Comparison of ENCODE assay signal across 8 cellular contexts in genomic region chr3:71127463-71128243, GRCh38.
DNase-seq lines count a peak whose midpoint lies in the region; ATAC-seq and TF ChIP-seq lines count a peak whose summit lies in the region.

No MANE protein-coding gene starts in this region.

- H3K4me3 ChIP-seq in thymus (ENCODE audit: low read length) = peak overlapping the region; percentile 37

- TF ChIP-seq POLR2A in GM18505 (IDR thresholded peaks at IDR 0.05; ENCODE audit: borderline replicate concordance, extremely low read depth, insufficient read depth, insufficient read length) = no peak

- peak; percentile 50 for DNase-seq in activated T-cell treated with anti-CD3 and anti-CD28 coated beads for 24 hours (ENCODE audit: low read depth)
- DNase-seq in activated T-cell treated with anti-CD3 and anti-CD28 coated beads, Interleukin-2, amount 50 U/mL, for 48 hours = no peak
- DNase-seq in left colon = no peak
- DNase-seq in GOT3 (lab: John Stamatoyannopoulos, UW) = no peak
- no peak for DNase-seq in NCI-H1092 (lab: John Stamatoyannopoulos, UW)

- no peaks in the 10 kb centered on the region for H3K27me3 Mint-ChIP-seq in activated naive CD8-positive, alpha-beta T cell

- H3K27ac Mint-ChIP-seq in activated naive CD8-positive, alpha-beta T cell = peak overlapping the region; percentile 97

- H3K36me3 ChIP-seq in thymus (ENCODE audit: control insufficient read depth, insufficient read depth) = peaks cover 3% of the 10 kb centered on the region

- WGBS in thymus = 66% methylated on average over 10 of the region's 10 CpGs

- H3K4me3 Mint-ChIP-seq in activated naive CD8-positive, alpha-beta T cell = peak overlapping the region; percentile 95

- H3K4me1 ChIP-seq in thymus (ENCODE audit: control insufficient read depth, insufficient read depth, low read length) = peaks cover 26% of the 10 kb centered on the region

- H3K9me3 ChIP-seq in thymus (ENCODE audit: control insufficient read depth) = no peaks in the 10 kb centered on the region

- H3K9me3 Mint-ChIP-seq in activated naive CD8-positive, alpha-beta T cell (ENCODE audit: low read depth) = no peaks in the 10 kb centered on the region

- H3K27ac ChIP-seq in thymus (ENCODE audit: low read depth) = peak overlapping the region; percentile 64

- peaks cover 72% of the 10 kb centered on the region for H3K4me1 Mint-ChIP-seq in activated naive CD8-positive, alpha-beta T cell (ENCODE audit: low read depth)

- peaks cover 19% of the 10 kb centered on the region for H3K36me3 Mint-ChIP-seq in activated naive CD8-positive, alpha-beta T cell

- intact Hi-C loops in left colon (cut with DNase I, micrococcal nuclease) = loop anchor here in 1 of 2 donors (5.0 to 10.0 kb wide), 2 partner anchors 53 to 455 kb away; partner anchors contain the start of gene FOXP1

- peak; percentile 49 for ATAC-seq in left colon
- ATAC-seq in GM18505 (IDR thresholded peaks at IDR 0.05; ENCODE audit: unreplicated experiment) = no peak

- no peaks in the 10 kb centered on the region for H3K27me3 ChIP-seq in thymus (ENCODE audit: control insufficient read depth, insufficient read depth)
